ENCODE assay signal across 15 cellular contexts in the genomic region with DNA sequence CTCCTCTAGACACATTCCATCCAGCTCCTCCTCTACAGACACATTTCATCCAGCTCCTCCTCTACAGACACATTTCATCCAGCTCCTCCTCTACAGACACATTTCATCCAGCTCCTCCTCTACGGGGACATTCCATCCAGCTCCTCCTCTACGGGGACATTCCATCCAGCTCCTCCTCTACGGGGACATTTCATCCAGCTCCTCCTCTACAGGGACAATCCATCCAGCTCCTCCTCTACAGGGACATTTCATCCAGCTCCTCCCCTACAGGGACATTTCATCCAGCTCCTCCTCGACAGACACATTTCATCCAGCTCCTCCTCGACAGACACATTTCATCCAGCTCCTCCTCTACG. TPM values are rescaled to one million over a fixed set of nuclear protein-coding genes. Genes with fewer than 3 reads are reported as not detected.
A peak's percentile ranks its signal among the peaks of the same experiment; 100 is the strongest.
DNase-seq lines count a peak whose midpoint lies in the region; ATAC-seq and TF ChIP-seq lines count a peak whose summit lies in the region.
"Not testable (repeated sequence)": the region's sequence is repeated elsewhere in the genome, so short reads cannot be mapped to it uniquely, and the experiment has no call there.
"Had no signal": no experiment of that assay in that cellular context is flagged by ENCODE, and none has a peak within 500 bp of the region (broad histone marks: within the 10 kb centered on the region; RNA-seq: fewer than 3 reads in every experiment).

No MANE protein-coding gene starts in this region.

- not testable (repeated sequence) for H2BK5ac ChIP-seq in H9 (ENCODE audit: insufficient read length, low read length)

- not testable (repeated sequence) for H4K20me1 ChIP-seq in H9 (ENCODE audit: control insufficient read depth, insufficient read depth, insufficient read length)

- not testable (repeated sequence) for H4K5ac ChIP-seq in H9 (ENCODE audit: insufficient read length, low read depth, low read length)

- H3K4ac ChIP-seq in H9 (ENCODE audit: low read depth, low read length): not testable (repeated sequence)

- H3T11ph ChIP-seq in H9 (ENCODE audit: low read length): not testable (repeated sequence)

- not testable (repeated sequence) for H3K27me3 ChIP-seq in H9 (ENCODE audit: insufficient read depth, low read length); cardiac muscle cell; suprapubic skin

- not testable (repeated sequence) for H3K23me2 ChIP-seq in H9 (ENCODE audit: insufficient read length, low read depth, low read length, poor library complexity, severe bottlenecking)

- not testable (repeated sequence) for H3K27ac ChIP-seq in H9 (ENCODE audit: insufficient read length, low read depth, low read length)
- H3K27ac ChIP-seq in RWPE1: peak overlapping the region; percentile 88
- peak overlapping the region; percentile 62 for H3K27ac ChIP-seq in cardiac muscle cell
- peak overlapping the region; percentile 74 for H3K27ac ChIP-seq in suprapubic skin

- H3K4me2 ChIP-seq in H9 (ENCODE audit: insufficient read depth, insufficient read length, low read length): not testable (repeated sequence)

- not testable (repeated sequence) for H3K18ac ChIP-seq in H9 (ENCODE audit: insufficient read length, low read depth, low read length)

- H2BK120ac ChIP-seq in H9 (ENCODE audit: low read depth, low read length, poor library complexity, severe bottlenecking): not testable (repeated sequence)

- no CpG with 5 or more reads among the region's 6 CpGs for WGBS in H9 (ENCODE audit: extremely low coverage, insufficient read length, low lambda C conversion rate)
- 49% methylated on average over 6 of the region's 6 CpGs for WGBS in suprapubic skin

- H3K9me3 Mint-ChIP-seq in H9; activated T-cell treated with anti-CD3 and anti-CD28 coated beads, Interleukin-2, amount 50 U/mL, for 24 hours; central memory CD8-positive, alpha-beta T cell: not testable (repeated sequence)
- peaks cover 19% of the 10 kb centered on the region for H3K9me3 Mint-ChIP-seq in nephron

- TF ChIP-seq EP300 in suprapubic skin (IDR thresholded peaks at IDR 0.05): not testable (repeated sequence)

- H3K4me3 Mint-ChIP-seq in H9; activated T-cell treated with anti-CD3 and anti-CD28 coated beads, Interleukin-2, amount 50 U/mL, for 24 hours; central memory CD8-positive, alpha-beta T cell: not testable (repeated sequence)
- H3K4me3 Mint-ChIP-seq in nephron: peak overlapping the region in 2 of 3 experiments; percentile 4 to 7

- DNase-seq in H9 (peak; percentile 2), suprapubic skin (ENCODE audit: low spot score in 2 of 2) (peak in 1 of 2 donors; percentile 52)
- not testable (repeated sequence) for DNase-seq in RWPE1 (ENCODE audit: low spot score); central memory CD8-positive, alpha-beta T cell (ENCODE audit: low spot score in 2 of 2); cardiac muscle cell (ENCODE audit: low read depth in 1 of 2, low spot score in 1 of 2)
- peak; percentile 17 for DNase-seq in activated T-cell treated with anti-CD3 and anti-CD28 coated beads, Interleukin-2, amount 50 U/mL, for 24 hours

- H3K79me1 ChIP-seq in H9 (ENCODE audit: insufficient read depth, low read depth, low read length, poor library complexity, severe bottlenecking): not testable (repeated sequence)

- not testable (repeated sequence) for H4K8ac ChIP-seq in H9 (replicated peaks; ENCODE audit: insufficient read length, low read depth, low read length)

- H3K36me3 Mint-ChIP-seq in H9 (ENCODE audit: insufficient read depth in 1 of 3, low read depth in 3 of 3) (peaks cover 44 to 79% (median 61%) of the 10 kb centered on the region in 3 experiments), nephron (ENCODE audit: low read depth) (peaks cover 66% of the 10 kb centered on the region)
- H3K36me3 Mint-ChIP-seq in activated T-cell treated with anti-CD3 and anti-CD28 coated beads, Interleukin-2, amount 50 U/mL, for 24 hours (ENCODE audit: low read depth): peaks cover 78% of the 10 kb centered on the region
- H3K36me3 Mint-ChIP-seq in central memory CD8-positive, alpha-beta T cell (ENCODE audit: insufficient read depth): peaks cover 13% of the 10 kb centered on the region

- not testable (repeated sequence) for H2AFZ ChIP-seq in H9 (ENCODE audit: low read length)

- POLR2A ChIA-PET in RWPE1 (lab: Yijun Ruan, JAX; ENCODE audit: low non-redundant PET): not testable (repeated sequence)

- not testable (repeated sequence) for TF ChIP-seq POLR2A in suprapubic skin (IDR thresholded peaks at IDR 0.05)

- not testable (repeated sequence) for H2AK5ac ChIP-seq in H9 (ENCODE audit: insufficient read length, low read length)

- H3K14ac ChIP-seq in H9 (ENCODE audit: insufficient read depth, low read length): not testable (repeated sequence)

- H3K36me3 ChIP-seq in cardiac muscle cell: peaks cover 11% of the 10 kb centered on the region
- H3K36me3 ChIP-seq in suprapubic skin: peaks cover 62% of the 10 kb centered on the region

- not testable (repeated sequence) for H3K4me3 ChIP-seq in cardiac muscle cell, suprapubic skin

- not testable (repeated sequence) for H2BK15ac ChIP-seq in H9 (ENCODE audit: low read depth, low read length)

- H2BK20ac ChIP-seq in H9 (ENCODE audit: low read depth, low read length, poor library complexity, severe bottlenecking): not testable (repeated sequence)

- TF ChIP-seq CTCF in H9 (conservative IDR thresholded peaks at IDR 0.05); RWPE1 (conservative IDR thresholded peaks at IDR 0.05; ENCODE audit: low read depth); cardiac muscle cell (IDR thresholded peaks at IDR 0.05; ENCODE audit: low read depth, low read length); nephron (IDR thresholded peaks at IDR 0.05; ENCODE audit: unreplicated experiment in 3 of 3); suprapubic skin (IDR thresholded peaks at IDR 0.05): not testable (repeated sequence)

- H3K27ac Mint-ChIP-seq in H9: peak overlapping the region in 2 of 3 experiments; percentile 75 to 92; a peak in 5 of 7 replicates
- peak overlapping the region; percentile 50 for H3K27ac Mint-ChIP-seq in activated T-cell treated with anti-CD3 and anti-CD28 coated beads, Interleukin-2, amount 50 U/mL, for 24 hours
- peak overlapping the region; percentile 63 for H3K27ac Mint-ChIP-seq in central memory CD8-positive, alpha-beta T cell (ENCODE audit: low read depth)
- peak overlapping the region; percentile 72 to 91 (median 79) for H3K27ac Mint-ChIP-seq in nephron

- not testable (repeated sequence) for H3K23ac ChIP-seq in H9 (ENCODE audit: insufficient read length, low read depth, low read length)

- ATAC-seq in central memory CD8-positive, alpha-beta T cell (replicated peaks; ENCODE audit: extremely low read depth, poor library complexity, severe bottlenecking): not testable (repeated sequence)

- H3K4me1 ChIP-seq in H9 (ENCODE audit: insufficient read depth, low read length); cardiac muscle cell (ENCODE audit: low read depth): not testable (repeated sequence)
- H3K4me1 ChIP-seq in suprapubic skin: peaks cover 38% of the 10 kb centered on the region

- H3K56ac ChIP-seq in H9 (ENCODE audit: insufficient read length, low read depth, low read length): not testable (repeated sequence)

- not testable (repeated sequence) for H3K27me3 Mint-ChIP-seq in H9 (ENCODE audit: low read depth); activated T-cell treated with anti-CD3 and anti-CD28 coated beads, Interleukin-2, amount 50 U/mL, for 24 hours; central memory CD8-positive, alpha-beta T cell; nephron (ENCODE audit: low read depth)

- H3K79me2 ChIP-seq in H9 (ENCODE audit: insufficient read depth, low read length): not testable (repeated sequence)

- H2BK12ac ChIP-seq in H9 (ENCODE audit: insufficient read length, low read depth, low read length): not testable (repeated sequence)

- H4K91ac ChIP-seq in H9 (ENCODE audit: insufficient read length, low read depth, low read length): not testable (repeated sequence)

- CTCF ChIA-PET in RWPE1 (lab: Yijun Ruan, JAX): interaction anchor here (0.7 kb wide), 1 partner anchor 121 kb away, joined by 3 read pairs; no protein-coding TSS in a partner anchor

- H3K9me3 ChIP-seq in H9 (ENCODE audit: control insufficient read depth, low read depth, low read length); cardiac muscle cell (ENCODE audit: low read depth); suprapubic skin: not testable (repeated sequence)

- H3K4me1 Mint-ChIP-seq in H9: not testable (repeated sequence)
- H3K4me1 Mint-ChIP-seq in activated T-cell treated with anti-CD3 and anti-CD28 coated beads, Interleukin-2, amount 50 U/mL, for 24 hours (ENCODE audit: low read depth): peaks cover 12% of the 10 kb centered on the region
- peaks cover 21% of the 10 kb centered on the region for H3K4me1 Mint-ChIP-seq in central memory CD8-positive, alpha-beta T cell
- H3K4me1 Mint-ChIP-seq in nephron: peaks cover 24% of the 10 kb centered on the region

- H3K9ac ChIP-seq in H9 (ENCODE audit: extremely low read depth, insufficient read length, low read length): not testable (repeated sequence)

RNA-seq across cellular contexts. Expression of a gene that starts 18.4 kb away (rescaled TPM):
- total RNA-seq in H9 (2021) (104 and 108 TPM in 2 replicates), cardiac muscle cell (78.4 and 109 TPM in 2 replicates), suprapubic skin (100 to 1,000 TPM in 1 of 4 donors, 10 to 100 TPM in 3; 62.6 to 132 (median 93.5) TPM)
- polyA plus RNA-seq in cardiac muscle cell: 108 and 154 TPM in 2 replicates

RNA-seq across cellular contexts. Expression of a gene that starts 31.7 kb away (rescaled TPM):
- total RNA-seq in H9 (2021): 13.3 and 15.5 TPM in 2 replicates
- 0.30 TPM in 1 of 2 replicates, not detected in the other for total RNA-seq in cardiac muscle cell
- polyA plus RNA-seq in cardiac muscle cell: not detected in 2 replicates
- not detected for total RNA-seq in suprapubic skin
- total RNA-seq: bronchial epithelial cell, esophagus mucosa, heart left ventricle, kidney epithelial cell, thoracic aorta had no signal
- polyA plus RNA-seq: heart left ventricle, liver, neural cell, pancreas had no signal

Comparison
In these comparisons a context has a peak if more than half of its experiments do, and no peak if none do; other contexts are left out.
1. RNA of a gene that starts 31.7 kb away (total RNA-seq): 13.3 to 15.5 TPM in H9; 0.30 TPM in cardiac muscle cell and not detected in suprapubic skin; every median in the first group is over 10 times any median in the second.
2. Peak in every context shown above with its lines, with median percentiles within 50 percentile points of each other: H3K27ac Mint-ChIP-seq.